9 cellular contexts compared by ENCODE assay signal in genomic region chr5:86979801-86980510, GRCh38.
DNase-seq lines count a peak whose midpoint lies in the region; ATAC-seq, FAIRE-seq and TF ChIP-seq lines count a peak whose summit lies in the region.
"Had no signal": no experiment of that assay in that cellular context is flagged by ENCODE, and none has a peak within 500 bp of the region (broad histone marks: within the 10 kb centered on the region; RNA-seq: fewer than 3 reads in every experiment).

No MANE protein-coding gene starts in this region.

- SMC1A ChIA-PET in GM12878 (lab: Charles Lee; ENCODE audit: uncharacterized antibody, unreplicated experiment), result interaction anchor here (1.3 kb wide), 1 partner anchor 33 kb away, joined by 3 read pairs; no protein-coding TSS in a partner anchor

- no peak for TF ChIP-seq EP300 in GM12878 (IDR thresholded peaks at IDR 0.05; ENCODE audit: borderline replicate concordance in 1 of 2, control insufficient read depth in 1 of 2, low read depth in 2 of 2, low read length in 2 of 2)

- H3K79me2 ChIP-seq in GM12878 (ENCODE audit: control insufficient read depth, insufficient read depth, low read length), result no peaks in the 10 kb centered on the region

- ATAC-seq in HG03575 (IDR thresholded peaks at IDR 0.05; ENCODE audit: extremely low read depth, insufficient number of reproducible peaks, low FRiP score, unreplicated experiment) (peak; percentile 57), GM12878 (peak; percentile 90), mucosa of descending colon (peak; percentile 56), T-helper 17 cell (no peak), HG02623 (IDR thresholded peaks at IDR 0.05; ENCODE audit: unreplicated experiment) (no peak)

- intact Hi-C loops in GM12878 (cut with micrococcal nuclease; ENCODE audit: unreplicated experiment), result no loop called here
- intact Hi-C loops in mucosa of descending colon (cut with DNase I, micrococcal nuclease), result no loop called here

- no peak overlapping the region for H2AFZ ChIP-seq in GM12878 (ENCODE audit: control insufficient read depth, low read depth, low read length)

- H3K36me3 ChIP-seq in GM12878 (ENCODE audit: control insufficient read depth in 2 of 2, insufficient read depth in 2 of 2, low read length in 1 of 2) (no peaks in the 10 kb centered on the region), mucosa of descending colon (ENCODE audit: low read depth) (no peaks in the 10 kb centered on the region)
- no peaks in the 10 kb centered on the region for H3K36me3 ChIP-seq in effector memory CD4-positive, alpha-beta T cell (ENCODE audit: control insufficient read depth, insufficient read depth, low read length)

- TF ChIP-seq POLR2A in GM12878 (IDR thresholded peaks at IDR 0.05; ENCODE audit: low read depth, low read length), result no peak

- RAD21 ChIA-PET in GM12878 (lab: Charles Lee; ENCODE audit: unreplicated experiment), result interaction anchor here (0.5 kb wide), 1 partner anchor 137 kb away, joined by 3 read pairs; no protein-coding TSS in a partner anchor

- CTCF ChIA-PET in GM12878 (lab: Yijun Ruan, JAX), result interaction anchor here (1.3 kb wide), 1 partner anchor 10 kb away, joined by 3 read pairs; no protein-coding TSS in a partner anchor

- no TSS peak for BruUV-seq in GM12878 (replicated peaks; lab: Mats Ljungman, UMichigan)

- no peak overlapping the region for H3K9ac ChIP-seq in GM12878 (ENCODE audit: control insufficient read depth, insufficient read depth, low read length)

- TF ChIP-seq CTCF in GM12878 (IDR thresholded peaks at IDR 0.05 in 2 of 3, conservative IDR thresholded peaks at IDR 0.05 in 1 of 3; ENCODE audit: control insufficient read depth in 2 of 3, extremely low read depth in 1 of 3, insufficient read depth in 1 of 3, low read depth in 3 of 3, low read length in 3 of 3) (no peak), mucosa of descending colon (IDR thresholded peaks at IDR 0.05) (no peak)

- no peak overlapping the region for H3K27ac Mint-ChIP-seq in T-helper 17 cell
- H3K27ac Mint-ChIP-seq: memory B cell had no signal

- POLR2A ChIA-PET in GM12878 (lab: Charles Lee), result no interaction called here

- DNase-seq in ELF-1 (ENCODE audit: low read depth, low spot score) (peak; percentile 1), GM12878 (ENCODE audit: low read depth, low spot score) (no peak), mucosa of descending colon (no peak), T-helper 17 cell (no peak), ureter (ENCODE audit: low spot score) (no peak)
- DNase-seq in effector memory CD4-positive, alpha-beta T cell, result no peak

- WGBS in GM12878 (ENCODE audit: insufficient coverage, insufficient replicate concordance, low lambda C conversion rate, missing lambda C conversion rate), result 50% methylated on average over 9 of the region's 9 CpGs

- H3K4me1 Mint-ChIP-seq in T-helper 17 cell, result peaks cover 4% of the 10 kb centered on the region

- H3K27ac ChIP-seq in GM12878 (ENCODE audit: control insufficient read depth, insufficient read depth), result no peak overlapping the region
- H3K27ac ChIP-seq in effector memory CD4-positive, alpha-beta T cell (ENCODE audit: insufficient read depth, low read length, poor library complexity, severe bottlenecking), result no peak overlapping the region

- peaks cover 43% of the 10 kb centered on the region for H3K27me3 Mint-ChIP-seq in T-helper 17 cell

- H3K9me3 ChIP-seq in GM12878 (replicated peaks; ENCODE audit: control insufficient read depth, insufficient read depth, low read length) (no peaks in the 10 kb centered on the region), mucosa of descending colon (no peaks in the 10 kb centered on the region), T-helper 17 cell (ENCODE audit: control insufficient read depth, low read length, poor library complexity, severe bottlenecking) (no peaks in the 10 kb centered on the region)
- no peaks in the 10 kb centered on the region for H3K9me3 ChIP-seq in effector memory CD4-positive, alpha-beta T cell (ENCODE audit: control insufficient read depth, low read length)

- H3K27me3 ChIP-seq in GM12878 (replicated peaks in 1 of 2; ENCODE audit: control insufficient read depth in 2 of 2, insufficient read depth in 2 of 2, low read length in 1 of 2), result no peaks in the 10 kb centered on the region
- H3K27me3 ChIP-seq in effector memory CD4-positive, alpha-beta T cell (replicated peaks; ENCODE audit: control insufficient read depth, insufficient read depth, low read length, poor library complexity, severe bottlenecking), result no peaks in the 10 kb centered on the region

- no peaks in the 10 kb centered on the region for H3K36me3 Mint-ChIP-seq in T-helper 17 cell (ENCODE audit: low read depth)
- H3K36me3 Mint-ChIP-seq: memory B cell had no signal

- FAIRE-seq in GM12878 (lab: Jason Lieb, UNC), result no peak

- in situ Hi-C loops in GM12878 (cut with MboI), result no loop called here

- H3K4me2 ChIP-seq in GM12878 (ENCODE audit: control insufficient read depth, insufficient read depth), result no peak overlapping the region

- TF ChIP-seq RAD21 in GM12878 (IDR thresholded peaks at IDR 0.05; ENCODE audit: insufficient read depth, low read depth, low read length), result no peak

- no peak overlapping the region for H3K4me3 Mint-ChIP-seq in T-helper 17 cell
- H3K4me3 Mint-ChIP-seq: memory B cell had no signal

- H3K4me3 ChIP-seq in GM12878, result no peak overlapping the region
- H3K4me3 ChIP-seq in mucosa of descending colon, result no peak overlapping the region
- H3K4me3 ChIP-seq in effector memory CD4-positive, alpha-beta T cell (ENCODE audit: insufficient read depth, low read depth, low read length, poor library complexity, severe bottlenecking), result no peak overlapping the region

- H3K4me1 ChIP-seq in GM12878 (ENCODE audit: control insufficient read depth, insufficient read depth, low read length), result no peaks in the 10 kb centered on the region
- H3K4me1 ChIP-seq in mucosa of descending colon (ENCODE audit: low read depth), result no peaks in the 10 kb centered on the region
- no peaks in the 10 kb centered on the region for H3K4me1 ChIP-seq in effector memory CD4-positive, alpha-beta T cell (ENCODE audit: control insufficient read depth, insufficient read depth, low read length, poor library complexity, severe bottlenecking)

- no peaks in the 10 kb centered on the region for H4K20me1 ChIP-seq in GM12878 (ENCODE audit: control insufficient read depth, insufficient read depth)

TF ChIP-seq in GM12878, 131 proteins besides CTCF, POLR2A, EP300 and RAD21:
- TF ChIP-seq SPI1 (IDR thresholded peaks at IDR 0.05; ENCODE audit: borderline replicate concordance, insufficient read depth, low read depth, low read length) (peak; percentile 36; the same call in 1 of the 2 replicates), NFYA (IDR thresholded peaks at IDR 0.05; ENCODE audit: borderline replicate concordance, low read depth, low read length) (no peak)

Comparison
In these comparisons a context has a peak if more than half of its experiments do, and no peak if none do; other contexts are left out.
1. ATAC-seq: peak in HG03575 (single experiment), GM12878 (single experiment) and mucosa of descending colon (single experiment); none in T-helper 17 cell (single experiment) and HG02623 (single experiment).